ENCODE assay signal across 8 cellular contexts in the genomic region with DNA sequence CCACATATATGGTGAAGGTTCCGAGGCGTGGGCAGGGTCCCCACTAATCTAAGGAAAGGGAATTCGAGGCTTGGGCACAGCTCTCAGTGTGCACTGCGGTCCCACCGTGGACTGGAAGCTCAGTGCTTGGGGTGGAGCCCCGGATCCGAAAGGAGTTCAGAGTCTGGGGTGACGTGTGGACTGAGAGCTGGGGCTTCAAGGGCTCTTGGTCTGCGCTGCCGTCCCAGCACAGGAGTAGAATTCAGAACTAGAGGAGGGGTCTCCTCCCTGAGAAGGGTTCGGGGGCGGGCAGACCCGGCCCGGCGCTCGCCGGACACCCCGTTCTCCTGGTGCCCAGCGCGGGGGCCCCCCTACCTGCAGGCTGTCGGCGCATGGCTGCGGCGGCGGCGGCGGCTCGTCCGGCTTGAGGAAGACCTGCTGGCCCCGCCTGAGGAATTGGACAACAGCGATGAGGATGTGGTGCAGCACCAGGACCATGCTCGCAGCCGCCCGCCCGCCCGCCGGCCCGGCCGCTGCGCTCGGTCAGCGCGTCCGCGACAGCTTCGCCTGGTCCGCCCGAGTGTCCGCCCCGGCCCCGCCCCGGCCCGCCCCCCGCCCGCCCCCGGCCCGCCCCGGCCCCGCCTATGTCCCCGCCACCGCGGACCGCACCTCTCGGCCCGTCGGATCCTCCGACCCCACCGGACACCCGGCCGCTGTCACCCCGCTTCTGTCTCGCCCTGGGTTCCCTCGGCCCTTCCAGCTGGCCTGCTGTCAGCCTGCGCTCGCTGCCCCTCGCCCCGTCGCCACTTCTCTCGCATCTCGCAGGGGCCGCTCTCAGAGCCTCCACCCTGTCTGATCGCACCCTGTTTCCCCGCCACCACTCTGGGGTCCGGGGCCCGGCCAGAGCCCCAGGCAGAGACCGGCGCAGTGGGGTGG. TPM values are rescaled to one million over a fixed set of nuclear protein-coding genes. Genes with fewer than 3 reads are reported as not detected.
A peak's percentile ranks its signal among the peaks of the same experiment; 100 is the strongest.
DNase-seq lines count a peak whose midpoint lies in the region; ATAC-seq and TF ChIP-seq lines count a peak whose summit lies in the region.

No MANE protein-coding gene starts in this region.

- peaks cover under 1% of the 10 kb centered on the region for H3K4me1 ChIP-seq in iPS-15b (ENCODE audit: control insufficient read depth, insufficient read depth, low read length)
- peaks cover 14% of the 10 kb centered on the region for H3K4me1 ChIP-seq in skeletal muscle satellite cell (ENCODE audit: control insufficient read depth, insufficient read depth, low read length)

- H3K9ac ChIP-seq in iPS-15b (ENCODE audit: low read depth, low read length) = no peak overlapping the region
- no peak overlapping the region for H3K9ac ChIP-seq in skeletal muscle satellite cell (ENCODE audit: low read depth, low read length)

- H3K36me3 ChIP-seq in iPS-15b (ENCODE audit: control insufficient read depth, insufficient read depth, low read length) = no peaks in the 10 kb centered on the region
- H3K36me3 ChIP-seq in skeletal muscle satellite cell (ENCODE audit: insufficient read depth, low read length) = no peaks in the 10 kb centered on the region

- peak overlapping the region; percentile 89 for H3K4me2 ChIP-seq in skeletal muscle satellite cell (ENCODE audit: low read length)

- TF ChIP-seq CTCF in astrocyte of the cerebellum (IDR thresholded peaks at IDR 0.05; ENCODE audit: low read depth, low read length, missing control alignments) = no peak

- peaks cover 49% of the 10 kb centered on the region for H3K27me3 ChIP-seq in iPS-15b (ENCODE audit: control insufficient read depth, insufficient read depth, low read length)
- peaks cover 49% of the 10 kb centered on the region for H3K27me3 ChIP-seq in skeletal muscle satellite cell (ENCODE audit: control insufficient read depth, insufficient read depth, low read length)

- in situ Hi-C loops in astrocyte of the cerebellum (cut with HindIII; ENCODE audit: low sequenced_read_pairs) = no loop called here

- no peak for ATAC-seq in GM19395 (IDR thresholded peaks at IDR 0.05; ENCODE audit: unreplicated experiment)
- ATAC-seq in HG02852 (IDR thresholded peaks at IDR 0.05; ENCODE audit: unreplicated experiment) = no peak

- DNase-seq in ELR (ENCODE audit: low read depth) = peak; percentile 57
- peak; percentile 37 for DNase-seq in M059J (ENCODE audit: low read depth)
- DNase-seq in astrocyte of the cerebellum (ENCODE audit: low read depth) = no peak
- DNase-seq in NCI-H2171 treated with DMSO at 0.1 percent for 48 hours (lab: John Stamatoyannopoulos, UW) = no peak

- H3K9me3 ChIP-seq in iPS-15b (ENCODE audit: control insufficient read depth, insufficient read depth, low read length) (no peaks in the 10 kb centered on the region), skeletal muscle satellite cell (replicated peaks; ENCODE audit: low read length) (no peaks in the 10 kb centered on the region)

- peak overlapping the region; percentile 36 for H3K4me3 ChIP-seq in astrocyte of the cerebellum (ENCODE audit: low read depth, low read length)
- H3K4me3 ChIP-seq in iPS-15b (ENCODE audit: low read depth, low read length) = peak overlapping the region; percentile 50
- peak overlapping the region; percentile 60 for H3K4me3 ChIP-seq in skeletal muscle satellite cell (ENCODE audit: low read length)

RNA-seq across cellular contexts. Expression of a gene that starts 32.1 kb away (rescaled TPM):
- 1.2 and 4.6 TPM in 2 replicates for total RNA-seq in M059J (2014; rRNA removed; shearing (Covaris generic))
- total RNA-seq in skeletal muscle satellite cell (2012; rRNA removed) = 0.66 and 0.76 TPM in 2 replicates

Comparison
In these comparisons a context has a peak if more than half of its experiments do, and no peak if none do; other contexts are left out.
1. DNase-seq: peak in ELR (single experiment) and M059J (single experiment); none in astrocyte of the cerebellum (single experiment) and NCI-H2171 treated with DMSO at 0.1 percent for 48 hours (single experiment).
2. Peak in every context shown above with its lines, with median percentiles within 50 percentile points of each other: H3K4me3 ChIP-seq.